Comparison of ENCODE assay signal across 9 cellular contexts in the genomic region with DNA sequence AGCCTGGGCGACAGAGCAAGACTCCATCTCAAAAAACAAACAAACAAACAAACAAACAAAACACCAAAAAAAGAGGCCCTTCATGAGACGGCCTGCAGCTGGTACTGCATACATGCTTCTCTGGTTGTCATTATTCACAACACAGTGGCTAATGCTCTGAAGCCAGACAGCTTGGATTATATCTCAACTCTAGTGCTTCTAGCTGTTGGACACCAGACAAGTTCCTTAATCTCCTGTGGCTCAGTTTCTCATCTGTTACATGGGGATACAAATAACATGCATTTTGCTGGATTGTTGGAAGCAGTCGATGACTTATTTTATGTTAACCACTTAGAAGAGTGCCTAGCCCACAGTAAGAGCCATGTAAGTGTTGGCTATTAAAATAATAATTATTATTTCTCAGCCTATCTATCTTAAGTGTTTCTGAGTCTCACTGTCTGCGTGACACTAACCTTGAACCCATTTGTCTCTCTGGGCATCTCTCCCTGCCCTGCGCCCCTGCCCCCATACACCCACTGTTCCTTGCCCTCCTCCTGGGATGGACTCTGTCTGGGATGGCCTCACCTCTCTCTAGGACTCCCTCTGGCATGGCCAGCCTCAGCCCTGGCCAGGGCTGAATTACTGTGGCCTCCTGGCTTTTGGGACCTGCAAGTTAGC. TPM values are rescaled to one million over a fixed set of nuclear protein-coding genes. Genes with fewer than 3 reads are reported as not detected.
A peak's percentile ranks its signal among the peaks of the same experiment; 100 is the strongest.
DNase-seq lines count a peak whose midpoint lies in the region; ATAC-seq and TF ChIP-seq lines count a peak whose summit lies in the region.
"Had no signal": no experiment of that assay in that cellular context is flagged by ENCODE, and none has a peak within 500 bp of the region (broad histone marks: within the 10 kb centered on the region; RNA-seq: fewer than 3 reads in every experiment).

No MANE protein-coding gene starts in this region.

- H3K4me1 Mint-ChIP-seq in chondrocyte (ENCODE audit: low read depth) (peaks cover 38% of the 10 kb centered on the region), nephron (peaks cover 30% of the 10 kb centered on the region)

- TF ChIP-seq CTCF in C4-2B (conservative IDR thresholded peaks at IDR 0.05) (no peak), chondrocyte (IDR thresholded peaks at IDR 0.05) (no peak), nephron (IDR thresholded peaks at IDR 0.05; ENCODE audit: unreplicated experiment in 3 of 3) (no peak)

- H3K27ac ChIP-seq in C4-2B: peak overlapping the region; percentile 95

- H3K27ac Mint-ChIP-seq in chondrocyte (ENCODE audit: unreplicated experiment) (peak overlapping the region; percentile 99), nephron (peak overlapping the region; percentile 99 to 100 (median 99))

- H3K4me3 Mint-ChIP-seq in chondrocyte (ENCODE audit: unreplicated experiment) (no peak overlapping the region), nephron (peak overlapping the region; percentile 82 to 88 (median 86))

- ATAC-seq in HG03095 (IDR thresholded peaks at IDR 0.05; ENCODE audit: unreplicated experiment): no peak

- H3K27me3 Mint-ChIP-seq in chondrocyte (ENCODE audit: low read depth): no peaks in the 10 kb centered on the region
- no peaks in the 10 kb centered on the region for H3K27me3 Mint-ChIP-seq in nephron (ENCODE audit: low read depth)

- peaks cover under 1% of the 10 kb centered on the region for H3K36me3 Mint-ChIP-seq in chondrocyte (ENCODE audit: low read depth)
- H3K36me3 Mint-ChIP-seq in nephron (ENCODE audit: low read depth): no peaks in the 10 kb centered on the region

- H3K9me3 Mint-ChIP-seq in chondrocyte (ENCODE audit: low read depth): no peaks in the 10 kb centered on the region
- H3K9me3 Mint-ChIP-seq in nephron: no peaks in the 10 kb centered on the region

- DNase-seq in MV-4-11 (lab: John Stamatoyannopoulos, UW): peak; percentile 22
- DNase-seq in chondrocyte (ENCODE audit: low spot score): no peak
- DNase-seq in NCI-H1417 treated with DMSO at 0.1 percent for 48 hours (lab: John Stamatoyannopoulos, UW): no peak
- DNase-seq in SIG-M5 treated with dmso at 0.1 percent for 504 hours (lab: John Stamatoyannopoulos, UW; ENCODE audit: unreplicated experiment): no peak
- no peak for DNase-seq in ureter (ENCODE audit: low spot score)

RNA-seq across cellular contexts. Expression of a gene that starts 3.1 kb away (rescaled TPM):
- total RNA-seq in chondrocyte: 99.0 to 129 TPM (median 122 TPM) in 3 replicates
- total RNA-seq in ureter: 191 TPM

RNA-seq across cellular contexts. Expression of a gene that starts 12.8 kb away (rescaled TPM):
- total RNA-seq in chondrocyte (26.8 to 34.0 TPM (median 30.5 TPM) in 3 replicates), ureter (79.0 TPM)

RNA-seq across cellular contexts. Expression of a gene that starts 13.4 kb away (rescaled TPM):
- total RNA-seq in chondrocyte: 184 to 211 TPM (median 190 TPM) in 3 replicates
- total RNA-seq in ureter: 196 TPM

RNA-seq across cellular contexts. Expression of a gene that starts 13.7 kb away (rescaled TPM):
- total RNA-seq in chondrocyte (3.6 to 5.4 TPM (median 4.5 TPM) in 3 replicates), ureter (4.4 TPM)
- total RNA-seq: RPMI7951 had no signal

RNA-seq across cellular contexts. Expression of a gene that starts 18.2 kb away (rescaled TPM):
- total RNA-seq in chondrocyte: 9.9 to 22.8 TPM (median 11.9 TPM) in 3 replicates
- 8.8 TPM for total RNA-seq in ureter
